In genomic region chr10:88385601-88386203, GRCh38 we compare ENCODE assay signal across 8 cellular contexts.
DNase-seq lines count a peak whose midpoint lies in the region; ATAC-seq and TF ChIP-seq lines count a peak whose summit lies in the region.

No MANE protein-coding gene starts in this region.

- DNase-seq in GM10266 (ENCODE audit: extremely low spot score) = peak; percentile 44
- peak; percentile 92 for DNase-seq in HT-29 (ENCODE audit: low spot score)
- peak; percentile 32 for DNase-seq in activated CD4-positive, CD25-positive, alpha-beta regulatory T cell treated with anti-CD3 and anti-CD28 coated beads, Interleukin-2, amount 50 U/mL, for 72 hours
- DNase-seq in epithelial cell of proximal tubule (ENCODE audit: low read depth) = peak; percentile 40
- DNase-seq in sciatic nerve (ENCODE audit: low spot score) = no peak
- DNase-seq in NCI-H128 (lab: John Stamatoyannopoulos, UW; ENCODE audit: unreplicated experiment) = no peak
- no peak for DNase-seq in GOT3 (lab: John Stamatoyannopoulos, UW)

- ATAC-seq in GM21447 (IDR thresholded peaks at IDR 0.05; ENCODE audit: unreplicated experiment) (peak; percentile 70), sciatic nerve (peak; percentile 29)

- intact Hi-C loops in sciatic nerve (cut with DNase I) = loop anchor here (5.0 kb wide), 1 partner anchor 523 kb away; the partner anchor contains the start of genes KLLN and PTEN

- no peak for TF ChIP-seq CTCF in GM10266 (IDR thresholded peaks at IDR 0.05; ENCODE audit: control insufficient read depth, insufficient read depth, low read depth, missing control alignments)
- peak; percentile 20 for TF ChIP-seq CTCF in epithelial cell of proximal tubule (conservative IDR thresholded peaks at IDR 0.05; ENCODE audit: low read depth, low read length)

- peak overlapping the region; percentile 35 for H3K4me3 ChIP-seq in epithelial cell of proximal tubule (ENCODE audit: low read depth, low read length)

Comparison
In these comparisons a context has a peak if more than half of its experiments do, and no peak if none do; other contexts are left out.
1. DNase-seq: peak in GM10266 (single experiment), HT-29 (single experiment), activated CD4-positive, CD25-positive, alpha-beta regulatory T cell treated with anti-CD3 and anti-CD28 coated beads, Interleukin-2, amount 50 U/mL, for 72 hours (single experiment) and epithelial cell of proximal tubule (single experiment); none in sciatic nerve (single experiment), NCI-H128 (single experiment) and GOT3 (single experiment).